ENCODE assay signal across 8 cellular contexts in genomic region chr2:231563378-231563961, GRCh38. TPM values are rescaled to one million over a fixed set of nuclear protein-coding genes. Genes with fewer than 3 reads are reported as not detected.
DNase-seq lines count a peak whose midpoint lies in the region; ATAC-seq and TF ChIP-seq lines count a peak whose summit lies in the region.

No MANE protein-coding gene starts in this region.

- H3K27me3 ChIP-seq in cardiac muscle cell: no peaks in the 10 kb centered on the region

- peak in 11 of 14 donors; percentile 6 to 64 (median 34) for DNase-seq in C1 segment of cervical spinal cord (lab: John Stamatoyannopoulos, UW)
- DNase-seq in NCI-H510A (lab: John Stamatoyannopoulos, UW): peak; percentile 58
- peak; percentile 54 for DNase-seq in activated naive CD8-positive, alpha-beta T cell treated with anti-CD3 and anti-CD28 coated beads for 36 hours
- DNase-seq in cardiac muscle cell (ENCODE audit: low read depth in 1 of 2, low spot score in 1 of 2): peak; percentile 67 to 71
- peak; percentile 36 for DNase-seq in renal cortical epithelial cell (ENCODE audit: low read depth)
- DNase-seq in T1000 (lab: John Stamatoyannopoulos, UW): no peak

- peak; percentile 73 for TF ChIP-seq CTCF in cardiac muscle cell (IDR thresholded peaks at IDR 0.05; ENCODE audit: low read depth, low read length)

- H3K9me3 Mint-ChIP-seq in activated naive CD8-positive, alpha-beta T cell treated with anti-CD3 and anti-CD28 coated beads for 36 hours: no peaks in the 10 kb centered on the region

- no peak overlapping the region for H3K4me3 ChIP-seq in cardiac muscle cell

- peaks cover 2% of the 10 kb centered on the region for H3K4me1 Mint-ChIP-seq in activated naive CD8-positive, alpha-beta T cell treated with anti-CD3 and anti-CD28 coated beads for 36 hours

- H3K9me3 ChIP-seq in cardiac muscle cell (ENCODE audit: low read depth): no peaks in the 10 kb centered on the region

- no peaks in the 10 kb centered on the region for H3K36me3 Mint-ChIP-seq in activated naive CD8-positive, alpha-beta T cell treated with anti-CD3 and anti-CD28 coated beads for 36 hours

- H3K36me3 ChIP-seq in cardiac muscle cell: no peaks in the 10 kb centered on the region

- no peaks in the 10 kb centered on the region for H3K4me1 ChIP-seq in cardiac muscle cell (ENCODE audit: low read depth)

- no peak overlapping the region for H3K27ac Mint-ChIP-seq in activated naive CD8-positive, alpha-beta T cell treated with anti-CD3 and anti-CD28 coated beads for 36 hours

- H3K27me3 Mint-ChIP-seq in activated naive CD8-positive, alpha-beta T cell treated with anti-CD3 and anti-CD28 coated beads for 36 hours: no peaks in the 10 kb centered on the region

- ATAC-seq in GM18502 (IDR thresholded peaks at IDR 0.05; ENCODE audit: poor library complexity, unreplicated experiment) (peak; percentile 46), GM19463 (IDR thresholded peaks at IDR 0.05; ENCODE audit: unreplicated experiment) (no peak)

- no peak overlapping the region for H3K4me3 Mint-ChIP-seq in activated naive CD8-positive, alpha-beta T cell treated with anti-CD3 and anti-CD28 coated beads for 36 hours

- no peak overlapping the region for H3K27ac ChIP-seq in cardiac muscle cell

RNA-seq across cellular contexts. Expression of gene TEX44, which starts 29.2 kb away (rescaled TPM):
- not detected for total RNA-seq in activated naive CD8-positive, alpha-beta T cell treated with anti-CD3 and anti-CD28 coated beads for 36 hours
- total RNA-seq in cardiac muscle cell: not detected in 2 replicates
- polyA plus RNA-seq in cardiac muscle cell: not detected in 2 replicates
- total RNA-seq in renal cortical epithelial cell: not detected in 2 replicates

RNA-seq across cellular contexts. Expression of gene NMUR1, which starts 33.2 kb away (rescaled TPM):
- total RNA-seq in activated naive CD8-positive, alpha-beta T cell treated with anti-CD3 and anti-CD28 coated beads for 36 hours: not detected
- total RNA-seq in cardiac muscle cell (0.15 TPM in 1 of 2 replicates, not detected in the other), renal cortical epithelial cell (0.05 TPM in 1 of 2 replicates, not detected in the other)
- not detected in 2 replicates for polyA plus RNA-seq in cardiac muscle cell
